20 cellular contexts compared by ENCODE assay signal in genomic region chr3:197874064-197874463, GRCh38.
"Had no signal": no experiment of that assay in that cellular context is flagged by ENCODE, and none has a peak within 500 bp of the region (broad histone marks: within the 10 kb centered on the region; RNA-seq: fewer than 3 reads in every experiment).

No MANE protein-coding gene starts in this region.

- H3K4me1 Mint-ChIP-seq: central memory CD8-positive, alpha-beta T cell; neural crest cell; stimulated activated memory B cell treated with anti-CD40 and anti-IgM and Interleukin-4, amounts not matched to agents 10 μg/mL and 1 μg/mL and 100 μg/mL, for 72 hours had no signal

- DNase-seq: effector memory CD8-positive, alpha-beta T cell; foreskin fibroblast; hippocampal formation; kidney glomerular epithelial cell; naive thymus-derived CD4-positive, alpha-beta T cell; posterior cingulate gyrus; spleen; stimulated activated CD4-positive, alpha-beta T cell treated with anti-CD3 and anti-CD28 coated beads, Interleukin-15, amount 100 ng/mL, for 24 hours; stimulated activated CD4-positive, alpha-beta T cell treated with anti-CD3 and anti-CD28 coated beads, Interleukin-1b, Interleukin-23, amount 100 ng/mL, for 48 hours; stimulated activated CD4-positive, alpha-beta T cell treated with anti-CD3 and anti-CD28 coated beads, Interleukin-4, amount 100 ng/mL, for 24 hours; stimulated activated naive CD8-positive, alpha-beta T cell treated with anti-CD3 and anti-CD28 coated beads, Interleukin-15, amount 100 ng/mL, for 72 hours; testis had no signal

- H3K9me3 ChIP-seq: gastroesophageal sphincter, spleen, testis, tibial nerve had no signal

- ATAC-seq: effector memory CD8-positive, alpha-beta T cell; gastroesophageal sphincter; naive thymus-derived CD4-positive, alpha-beta T cell; sciatic nerve; stimulated activated memory B cell treated with anti-CD40 and anti-IgM and Interleukin-4, amounts not matched to agents 10 μg/mL and 1 μg/mL and 100 μg/mL, for 72 hours; stimulated activated naive CD8-positive, alpha-beta T cell treated with anti-CD3 and anti-CD28 coated beads, Interleukin-15, amount 100 ng/mL, for 72 hours had no signal

- H3K27me3 Mint-ChIP-seq: central memory CD8-positive, alpha-beta T cell; effector memory CD8-positive, alpha-beta T cell; naive thymus-derived CD4-positive, alpha-beta T cell; stimulated activated memory B cell treated with anti-CD40 and anti-IgM and Interleukin-4, amounts not matched to agents 10 μg/mL and 1 μg/mL and 100 μg/mL, for 72 hours; stimulated activated naive CD8-positive, alpha-beta T cell treated with anti-CD3 and anti-CD28 coated beads, Interleukin-15, amount 100 ng/mL, for 72 hours had no signal

- H3K27me3 ChIP-seq: gastroesophageal sphincter, spleen, testis, tibial nerve had no signal

- H3K27ac Mint-ChIP-seq: stimulated activated memory B cell treated with anti-CD40 and anti-IgM and Interleukin-4, amounts not matched to agents 10 μg/mL and 1 μg/mL and 100 μg/mL, for 72 hours; stimulated activated naive CD8-positive, alpha-beta T cell treated with anti-CD3 and anti-CD28 coated beads, Interleukin-15, amount 100 ng/mL, for 72 hours had no signal

- H3K4me1 ChIP-seq: gastroesophageal sphincter, spleen, testis, tibial nerve had no signal

- H3K4me3 ChIP-seq: gastroesophageal sphincter, spleen, testis, tibial nerve had no signal

- H3K27ac ChIP-seq: gastroesophageal sphincter, spleen, testis, tibial nerve had no signal

- H3K9me3 Mint-ChIP-seq: central memory CD8-positive, alpha-beta T cell; effector memory CD8-positive, alpha-beta T cell; naive thymus-derived CD4-positive, alpha-beta T cell; stimulated activated memory B cell treated with anti-CD40 and anti-IgM and Interleukin-4, amounts not matched to agents 10 μg/mL and 1 μg/mL and 100 μg/mL, for 72 hours; stimulated activated naive CD8-positive, alpha-beta T cell treated with anti-CD3 and anti-CD28 coated beads, Interleukin-15, amount 100 ng/mL, for 72 hours had no signal

- H3K4me3 Mint-ChIP-seq: central memory CD8-positive, alpha-beta T cell; effector memory CD8-positive, alpha-beta T cell; naive thymus-derived CD4-positive, alpha-beta T cell; neural crest cell; stimulated activated memory B cell treated with anti-CD40 and anti-IgM and Interleukin-4, amounts not matched to agents 10 μg/mL and 1 μg/mL and 100 μg/mL, for 72 hours; stimulated activated naive CD8-positive, alpha-beta T cell treated with anti-CD3 and anti-CD28 coated beads, Interleukin-15, amount 100 ng/mL, for 72 hours had no signal

- FAIRE-seq: endothelial cell of umbilical vein, islet of Langerhans had no signal
